21 cellular contexts compared by ENCODE assay signal in the genomic region with DNA sequence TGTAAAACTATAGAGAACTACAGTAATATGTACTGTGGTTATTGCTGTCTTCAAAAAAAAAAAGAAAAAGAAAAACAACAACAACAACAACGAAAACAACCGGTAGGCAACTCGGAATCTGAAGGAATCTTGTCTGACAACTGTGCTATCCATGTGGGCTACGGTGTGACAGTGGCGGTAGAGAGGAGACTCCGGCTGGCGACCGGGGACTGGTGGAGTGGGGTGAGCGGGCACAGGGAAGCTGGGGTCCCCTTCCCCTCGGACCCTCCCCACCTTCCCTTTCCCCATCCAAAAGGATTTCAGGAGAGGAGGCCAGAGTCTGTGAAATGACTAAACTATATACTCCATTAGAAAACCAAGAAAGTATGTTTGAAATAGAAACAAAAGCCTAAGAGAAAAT. TPM values are rescaled to one million over a fixed set of nuclear protein-coding genes. Genes with fewer than 3 reads are reported as not detected.
DNase-seq lines count a peak whose midpoint lies in the region; ATAC-seq, FAIRE-seq and TF ChIP-seq lines count a peak whose summit lies in the region.
"Had no signal": no experiment of that assay in that cellular context is flagged by ENCODE, and none has a peak within 500 bp of the region (broad histone marks: within the 10 kb centered on the region; RNA-seq: fewer than 3 reads in every experiment).

No MANE protein-coding gene starts in this region.

- DNase-seq in AG04450 (ENCODE audit: low read depth, low spot score): no peak
- no peak for DNase-seq in chondrocyte (ENCODE audit: low spot score)
- DNase-seq in osteoblast (ENCODE audit: insufficient read length, low spot score, missing footprints): peak; percentile 62
- DNase-seq in sigmoid colon: no peak
- no peak for DNase-seq in H54 (ENCODE audit: insufficient read length, low spot score)
- DNase-seq in T1000 (lab: John Stamatoyannopoulos, UW): no peak
- DNase-seq: CD4-positive, CD25-positive, alpha-beta regulatory T cell; Karpas-422; NCI-H1092; NCI-H1436 treated with DMSO at 0.1 percent for 48 hours; NCI-H187 treated with DMSO at 0.1 percent for 48 hours; NCI-H2171 treated with DMSO at 0.1 percent for 48 hours; NCI-H345; NCI-H510A treated with DMSO at 0.1 percent for 48 hours had no signal

- H3K36me3 ChIP-seq in osteoblast (ENCODE audit: insufficient read depth, low read length) (no peaks in the 10 kb centered on the region), sigmoid colon (peaks cover 19 to 44% (median 29%) of the 10 kb centered on the region in 4 donors)
- H3K36me3 ChIP-seq: BLaER1, SJSA1 had no signal

- CTCF ChIA-PET in AG04450 (lab: Charles Lee): no interaction called here

- H4K20me1 ChIP-seq in osteoblast (ENCODE audit: insufficient read depth, low read length): no peaks in the 10 kb centered on the region

- H3K27me3 Mint-ChIP-seq in chondrocyte (ENCODE audit: low read depth): no peaks in the 10 kb centered on the region

- POLR2A ChIA-PET in AG04450 (lab: Yijun Ruan, JAX): interaction anchor here (0.6 to 1.2 kb wide), 2 partner anchors 450 to 512 kb away, joined by 3 to 9 read pairs; no protein-coding TSS in a partner anchor

- peaks cover 2% of the 10 kb centered on the region for H3K4me1 Mint-ChIP-seq in chondrocyte (ENCODE audit: low read depth)
- H3K4me1 Mint-ChIP-seq: CD4-positive, CD25-positive, alpha-beta regulatory T cell; GM23338 had no signal

- ATAC-seq in GM21447 (IDR thresholded peaks at IDR 0.05; ENCODE audit: unreplicated experiment) (no peak), HG02973 (IDR thresholded peaks at IDR 0.05; ENCODE audit: unreplicated experiment) (no peak)
- ATAC-seq: GM23338, HCT116 had no signal

- no peak for TF ChIP-seq POLR2A in sigmoid colon (IDR thresholded peaks at IDR 0.05)
- TF ChIP-seq POLR2A in H54 (IDR thresholded peaks at IDR 0.05; ENCODE audit: low read depth, low read length): no peak

- no peaks in the 10 kb centered on the region; the same call in 1 of the 2 replicates for H3K9me3 ChIP-seq in AG04450 (ENCODE audit: control insufficient read depth, insufficient read depth, low read length)
- H3K9me3 ChIP-seq in osteoblast (ENCODE audit: low read depth, low read length): no peaks in the 10 kb centered on the region
- no peaks in the 10 kb centered on the region for H3K9me3 ChIP-seq in sigmoid colon
- H3K9me3 ChIP-seq: BLaER1, SJSA1 had no signal

- 86 to 88% methylated on average over 10 of the region's 10 CpGs for WGBS in sigmoid colon, 2 donors

- H3K4me2 ChIP-seq in osteoblast (ENCODE audit: insufficient read depth, low read length): no peak overlapping the region
- H3K4me2 ChIP-seq: GM23338 had no signal

- intact Hi-C loops in sigmoid colon (cut with DNase I): no loop called here

- peak overlapping the region; percentile 65 for H3K27ac Mint-ChIP-seq in chondrocyte (ENCODE audit: unreplicated experiment)
- H3K27ac Mint-ChIP-seq: CD4-positive, CD25-positive, alpha-beta regulatory T cell; GM23338 had no signal

- H3K27ac ChIP-seq in AG04450 (ENCODE audit: low read depth, low read length) (peak overlapping the region; percentile 61), osteoblast (ENCODE audit: low read depth, low read length) (no peak overlapping the region), sigmoid colon (peak overlapping the region in 3 of 4 donors; percentile 31 to 60 (median 33))
- H3K27ac ChIP-seq: BLaER1, SJSA1 had no signal

- FAIRE-seq in H54 (lab: Jason Lieb, UNC): no peak

- H2AFZ ChIP-seq in osteoblast (ENCODE audit: low read length): no peak overlapping the region
- H2AFZ ChIP-seq: GM23338 had no signal

- no peak overlapping the region for H3K4me3 Mint-ChIP-seq in chondrocyte (ENCODE audit: unreplicated experiment)
- H3K4me3 Mint-ChIP-seq: CD4-positive, CD25-positive, alpha-beta regulatory T cell; GM23338 had no signal

- H3K27me3 ChIP-seq in AG04450 (ENCODE audit: control insufficient read depth, insufficient read depth, low read length) (no peaks in the 10 kb centered on the region), osteoblast (ENCODE audit: insufficient read depth, low read length) (peaks cover 47% of the 10 kb centered on the region), sigmoid colon (no peaks in the 10 kb centered on the region)

- TF ChIP-seq CTCF in AG04450 (IDR thresholded peaks at IDR 0.05; ENCODE audit: low read depth, low read length) (no peak), chondrocyte (IDR thresholded peaks at IDR 0.05) (no peak), osteoblast (IDR thresholded peaks at IDR 0.05; ENCODE audit: extremely low read depth, low read depth, low read length) (no peak), sigmoid colon (IDR thresholded peaks at IDR 0.05) (no peak)

- no peaks in the 10 kb centered on the region for H3K79me2 ChIP-seq in osteoblast (ENCODE audit: insufficient read depth, low read length)

- no peaks in the 10 kb centered on the region for H3K9me3 Mint-ChIP-seq in chondrocyte (ENCODE audit: low read depth)
- H3K9me3 Mint-ChIP-seq: CD4-positive, CD25-positive, alpha-beta regulatory T cell; GM23338 had no signal

- H3K4me1 ChIP-seq in osteoblast (ENCODE audit: insufficient read depth, low read length) (no peaks in the 10 kb centered on the region), sigmoid colon (no peaks in the 10 kb centered on the region)
- H3K4me1 ChIP-seq: SJSA1 had no signal

- no peak for TF ChIP-seq EP300 in sigmoid colon (IDR thresholded peaks at IDR 0.05)

- H3K4me3 ChIP-seq in AG04450 (ENCODE audit: low read depth, low read length) (no peak overlapping the region), osteoblast (ENCODE audit: insufficient read depth, low read length) (no peak overlapping the region), sigmoid colon (no peak overlapping the region)
- H3K4me3 ChIP-seq: BLaER1, GM23338, SJSA1 had no signal

- H3K36me3 Mint-ChIP-seq in chondrocyte (ENCODE audit: low read depth): peaks cover 21% of the 10 kb centered on the region
- H3K36me3 Mint-ChIP-seq: CD4-positive, CD25-positive, alpha-beta regulatory T cell had no signal

RNA-seq across cellular contexts. Expression of gene IGFBP5, which starts 22.9 kb away (rescaled TPM):
- 3,867 and 4,154 TPM in 2 replicates for polyA plus RNA-seq in AG04450 (2011; rRNA removed)
- polyA minus RNA-seq in AG04450 (2011; rRNA and poly(A)+ RNA removed): 2,998 and 3,399 TPM in 2 replicates
- 403 to 502 TPM (median 500 TPM) in 3 replicates for total RNA-seq in chondrocyte
- total RNA-seq in osteoblast: 12.3 and 29.5 TPM in 2 replicates
- total RNA-seq in sigmoid colon: 100 to 1,000 TPM; 254 to 773 (median 488) TPM
- polyA plus RNA-seq in sigmoid colon: 100 to 1,000 TPM in 1 of 3 donors, 10 to 100 TPM in 2; 13.6 to 131 (median 36.0) TPM
- total RNA-seq: HT-29 had no signal
- polyA plus RNA-seq: CD4-positive, CD25-positive, alpha-beta regulatory T cell had no signal

RNA-seq across cellular contexts. Expression of gene IGFBP2, which starts 39.2 kb away (rescaled TPM):
- polyA plus RNA-seq in AG04450 (2011; rRNA removed): 25.2 and 41.7 TPM in 2 replicates
- 4.3 and 8.8 TPM in 2 replicates for polyA minus RNA-seq in AG04450 (2011; rRNA and poly(A)+ RNA removed)
- 1,045 to 1,857 TPM (median 1,848 TPM) in 3 replicates for total RNA-seq in chondrocyte
- total RNA-seq in osteoblast: 6.5 and 11.2 TPM in 2 replicates
- total RNA-seq in sigmoid colon: 10 to 100 TPM in 3 of 4 donors, 1 to 10 TPM in 1; 6.3 to 45.7 (median 21.9) TPM
- polyA plus RNA-seq in sigmoid colon: 10 to 100 TPM; 30.8 to 33.5 (median 33.0) TPM
- total RNA-seq: CD4-positive, CD25-positive, alpha-beta regulatory T cell had no signal
- polyA plus RNA-seq: CD4-positive, CD25-positive, alpha-beta regulatory T cell had no signal

Comparison
In these comparisons a context has a peak if more than half of its experiments do, and no peak if none do; other contexts are left out.
1. RNA of gene IGFBP2, which starts 39.2 kb away (total RNA-seq): 1,045 to 1,857 TPM in chondrocyte; 6.3 to 45.7 TPM in sigmoid colon and 6.5 to 11.2 TPM in osteoblast; every median in the first group is over 10 times any median in the second.